In genomic region chr4:55554453-55555030, GRCh38 we compare ENCODE assay signal across 8 cellular contexts. TPM values are rescaled to one million over a fixed set of nuclear protein-coding genes. Genes with fewer than 3 reads are reported as not detected.
A peak's percentile ranks its signal among the peaks of the same experiment; 100 is the strongest.
DNase-seq lines count a peak whose midpoint lies in the region; ATAC-seq and TF ChIP-seq lines count a peak whose summit lies in the region.

No MANE protein-coding gene starts in this region.

- H3K4me1 Mint-ChIP-seq in HFFc6 (ENCODE audit: low read depth): peaks cover 30% of the 10 kb centered on the region

- no peak for TF ChIP-seq POLR2A in body of pancreas (IDR thresholded peaks at IDR 0.05)

- H3K4me3 Mint-ChIP-seq in HFFc6: no peak overlapping the region; the same call in 1 of the 2 replicates

- H3K9me3 Mint-ChIP-seq in HFFc6: no peaks in the 10 kb centered on the region

- H3K27me3 ChIP-seq in BE2C (no peaks in the 10 kb centered on the region), body of pancreas (no peaks in the 10 kb centered on the region)

- intact Hi-C loops in body of pancreas (cut with DNase I): loop anchor here (10.0 kb wide), 1 partner anchor 200 kb away; no protein-coding TSS in a partner anchor

- no peaks in the 10 kb centered on the region for H3K9me3 ChIP-seq in BE2C
- H3K9me3 ChIP-seq in body of pancreas: no peaks in the 10 kb centered on the region

- H3K36me3 ChIP-seq in BE2C (no peaks in the 10 kb centered on the region), body of pancreas (replicated peaks in 1 of 2; ENCODE audit: insufficient read depth in 1 of 2, low read depth in 2 of 2) (no peaks in the 10 kb centered on the region)

- H3K4me3 ChIP-seq in BE2C (ENCODE audit: low read depth, low read length): no peak overlapping the region
- no peak overlapping the region for H3K4me3 ChIP-seq in body of pancreas

- H3K36me3 Mint-ChIP-seq in HFFc6 (ENCODE audit: low read depth): peaks cover 8% of the 10 kb centered on the region; the same call in 1 of the 2 replicates

- no peak overlapping the region for H3K27ac ChIP-seq in body of pancreas

- no peak overlapping the region for H3K27ac Mint-ChIP-seq in HFFc6

- WGBS in body of pancreas, 2 donors: 15 to 17% methylated on average over 2 of the region's 2 CpGs

- TF ChIP-seq CTCF in BE2C (IDR thresholded peaks at IDR 0.05; ENCODE audit: low read depth, low read length): peak; percentile 42
- peak; percentile 84 for TF ChIP-seq CTCF in HFFc6 (IDR thresholded peaks at IDR 0.05)
- peak in 6 of 7 experiments; percentile 31 to 60 (median 48) for TF ChIP-seq CTCF in body of pancreas (IDR thresholded peaks at IDR 0.05)

- ATAC-seq in body of pancreas (peak; percentile 50), GM18873 (IDR thresholded peaks at IDR 0.05; ENCODE audit: low FRiP score, unreplicated experiment) (no peak)

- no peaks in the 10 kb centered on the region for H3K4me1 ChIP-seq in BE2C
- H3K4me1 ChIP-seq in body of pancreas: no peaks in the 10 kb centered on the region

- DNase-seq in BE2C (no peak), HFFc6 (peak; percentile 57), body of pancreas (peak in 1 of 4 donors; percentile 15), medulla oblongata (ENCODE audit: extremely low spot score) (peak; percentile 52), cerebellum (ENCODE audit: low spot score) (no peak)
- no peak for DNase-seq in activated effector memory CD4-positive, alpha-beta T cell treated with anti-CD3 and anti-CD28 coated beads, Interleukin-2, amount 50 U/mL, for 16 hours
- no peak for DNase-seq in stimulated activated CD4-positive, alpha-beta T cell treated with anti-CD3 and anti-CD28 coated beads, Interleukin-4, amount 100 ng/mL, for 4 hours

- H3K27me3 Mint-ChIP-seq in HFFc6 (ENCODE audit: insufficient read depth): no peaks in the 10 kb centered on the region; the same call in 1 of the 2 replicates

RNA-seq across cellular contexts. Expression of gene CLOCK, which starts 7.8 kb away (rescaled TPM):
- polyA plus RNA-seq in BE2C (2012; ENCODE audit: insufficient read depth, insufficient read length, low read depth): 3.9 TPM
- total RNA-seq in HFFc6 (2021; fragmentation: NEBNext Ultra II Directional; extraction: Animal tissue kit (Norgen Biotek cat#: 25700)): 10 to 100 TPM; 33.8 to 41.6 (median 37.1) TPM
- total RNA-seq in body of pancreas: 10 to 100 TPM in 1 of 2 donors, 1 to 10 TPM in 1; 6.3 to 13.7 TPM
- total RNA-seq in cerebellum: 34.9 TPM

RNA-seq across cellular contexts. Expression of gene PDCL2, which starts 37.5 kb away (rescaled TPM):
- polyA plus RNA-seq in BE2C (2012; ENCODE audit: insufficient read depth, insufficient read length, low read depth): not detected
- not detected for total RNA-seq in HFFc6 (2021; fragmentation: NEBNext Ultra II Directional; extraction: Animal tissue kit (Norgen Biotek cat#: 25700))
- not detected for total RNA-seq in body of pancreas
- total RNA-seq in cerebellum: not detected

Comparison
In these comparisons a context has a peak if more than half of its experiments do, and no peak if none do; other contexts are left out.
1. DNase-seq: peak in HFFc6 (single experiment) and medulla oblongata (single experiment); none in BE2C (single experiment), cerebellum (single experiment), activated effector memory CD4-positive, alpha-beta T cell treated with anti-CD3 and anti-CD28 coated beads, Interleukin-2, amount 50 U/mL, for 16 hours (single experiment) and stimulated activated CD4-positive, alpha-beta T cell treated with anti-CD3 and anti-CD28 coated beads, Interleukin-4, amount 100 ng/mL, for 4 hours (0 of 2).
2. Peak in every context shown above with its lines, with median percentiles within 50 percentile points of each other: CTCF ChIP-seq.